In the genomic region with DNA sequence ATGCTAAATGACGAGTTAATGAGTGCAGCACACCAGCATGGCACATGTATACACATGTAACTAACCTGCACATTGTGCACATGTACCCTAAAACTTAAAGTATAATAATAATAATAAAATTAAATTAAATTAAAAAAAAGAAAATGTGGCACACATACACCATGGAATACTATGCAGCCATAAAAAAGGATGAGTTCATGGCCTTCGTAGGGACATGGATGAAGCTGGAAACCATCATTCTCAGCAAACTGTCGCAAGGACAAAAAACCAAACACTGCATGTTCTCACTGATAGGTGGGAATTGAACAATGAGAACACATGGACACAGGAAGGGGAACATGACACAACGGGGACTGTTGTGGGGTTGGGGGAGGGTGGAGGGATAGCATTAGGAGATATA, we compare ENCODE assay signal across 2 cellular contexts. TPM values are rescaled to one million over a fixed set of nuclear protein-coding genes. Genes with fewer than 3 reads are reported as not detected.
DNase-seq lines count a peak whose midpoint lies in the region; ATAC-seq, FAIRE-seq and TF ChIP-seq lines count a peak whose summit lies in the region.
"Not testable (repeated sequence)": the region's sequence is repeated elsewhere in the genome, so short reads cannot be mapped to it uniquely, and the experiment has no call there.

No MANE protein-coding gene starts in this region.

- not testable (repeated sequence) for TF ChIP-seq CTCF in K562 (IDR thresholded peaks at IDR 0.05 in 2 of 3, conservative IDR thresholded peaks at IDR 0.05 in 1 of 3; ENCODE audit: insufficient read depth in 2 of 3, low read depth in 1 of 3, low read length in 3 of 3); foreskin keratinocyte (conservative IDR thresholded peaks at IDR 0.05)

- WGBS in K562 (ENCODE audit: insufficient coverage, low coverage, missing lambda C conversion rate): 74% methylated on average over 4 of the region's 4 CpGs

- H3K27me3 ChIP-seq in K562 (ENCODE audit: control insufficient read depth in 2 of 2, insufficient read depth in 2 of 2, low read length in 2 of 2); foreskin keratinocyte: not testable (repeated sequence)

- H3K79me2 ChIP-seq in K562 (ENCODE audit: control insufficient read depth, insufficient read depth, low read length): peaks cover 24% of the 10 kb centered on the region

- not testable (repeated sequence) for BruUV-seq in K562 (replicated peaks; lab: Mats Ljungman, UMichigan)

- H3K36me3 ChIP-seq in K562 (ENCODE audit: control insufficient read depth, insufficient read depth, low read length): not testable (repeated sequence)

- not testable (repeated sequence) for TF ChIP-seq EP300 in K562 (IDR thresholded peaks at IDR 0.05; ENCODE audit: low read length)

- in situ Hi-C loops in K562 (cut with MboI): not testable (repeated sequence)

- H3K9me1 ChIP-seq in K562 (ENCODE audit: control insufficient read depth, insufficient read depth, low read length): not testable (repeated sequence)

- H3K9ac ChIP-seq in K562 (ENCODE audit: insufficient read depth in 1 of 2, low read depth in 2 of 2, low read length in 2 of 2): not testable (repeated sequence)

- not testable (repeated sequence) for H3K4me3 ChIP-seq in K562

- not testable (repeated sequence) for ATAC-seq in K562
- ATAC-seq in foreskin keratinocyte: peak; percentile 42

- not testable (repeated sequence) for FAIRE-seq in K562 (lab: Jason Lieb, UNC)

- not testable (repeated sequence) for TF ChIP-seq POLR2A in K562 (conservative IDR thresholded peaks at IDR 0.05)

- not testable (repeated sequence) for DNase-seq in K562 (ENCODE audit: extremely low read depth in 1 of 4, low spot score in 3 of 4); foreskin keratinocyte

- POLR2A ChIA-PET in K562 (lab: Yijun Ruan, JAX): interaction anchor here (2.1 kb wide), 1 partner anchor 10 kb away, joined by 19 read pairs; no protein-coding TSS in a partner anchor

- H3K27ac ChIP-seq in K562 (ENCODE audit: extremely low read depth, low read depth, low read length); foreskin keratinocyte: not testable (repeated sequence)

- CTCF ChIA-PET in K562 (lab: Yijun Ruan, JAX; ENCODE audit: low intra/inter-chr PET ratio): not testable (repeated sequence)

- H3K4me1 ChIP-seq in K562 (replicated peaks in 1 of 2; ENCODE audit: control insufficient read depth in 2 of 2, insufficient read depth in 2 of 2, low read length in 2 of 2): peaks cover 0 to 25% of the 10 kb centered on the region in 2 experiments; a peak in 3 of 5 replicates
- not testable (repeated sequence) for H3K4me1 ChIP-seq in foreskin keratinocyte

- H2AFZ ChIP-seq in K562 (ENCODE audit: low read depth, low read length): not testable (repeated sequence)

- H4K20me1 ChIP-seq in K562 (replicated peaks; ENCODE audit: control insufficient read depth, insufficient read depth, low read length): not testable (repeated sequence)

- not testable (repeated sequence) for TF ChIP-seq RAD21 in K562 (CRISPR knock-in tag; conservative IDR thresholded peaks at IDR 0.05 in 1 of 2, IDR thresholded peaks at IDR 0.05 in 1 of 2)

- H3K9me3 ChIP-seq in K562 (replicated peaks; ENCODE audit: control insufficient read depth, insufficient read depth, low read depth, low read length): not testable (repeated sequence)

- H3K4me2 ChIP-seq in K562 (ENCODE audit: insufficient read depth, low read length): not testable (repeated sequence)

- intact Hi-C loops in K562 (cut with micrococcal nuclease): not testable (repeated sequence)

TF ChIP-seq in K562, 482 proteins besides CTCF, POLR2A, EP300 and RAD21:
- TF ChIP-seq BCOR (IDR thresholded peaks at IDR 0.05) (peak; percentile 69), ZNF146 (CRISPR knock-in tag; IDR thresholded peaks at IDR 0.05; ENCODE audit: unreplicated experiment) (peak; percentile 89)

RNA-seq across cellular contexts. Expression of gene PDE3B, which starts 23.7 kb away (rescaled TPM):
- total RNA-seq in K562 (2011; cell fraction: chromatin; rRNA removed; ENCODE audit: low replicate concordance): 21.1 and 47.2 TPM in 2 replicates
- total RNA-seq in K562 (2011; cell fraction: nucleolus; rRNA removed): 12.0 and 15.7 TPM in 2 replicates
- total RNA-seq in K562 (2011; cell fraction: nucleoplasm; rRNA removed): 24.6 and 34.8 TPM in 2 replicates
- 12.2 and 13.8 TPM in 2 replicates for total RNA-seq in K562 (2014; rRNA removed)
- total RNA-seq in K562 (2014; rRNA removed; fragmentation: Illumina TruSeq; extraction: Trizol): 16.3 and 17.0 TPM in 2 replicates
- 20.9 and 22.5 TPM in 2 replicates for total RNA-seq in K562 (2015; rRNA removed; fragmentation: Illumina TruSeq; extraction: Trizol)
- total RNA-seq in K562 (2021): 15.1 and 15.8 TPM in 2 replicates
- polyA plus RNA-seq in K562 (2011; rRNA removed): 7.9 and 11.4 TPM in 2 replicates
- polyA plus RNA-seq in K562 (2011; cell fraction: cytosol; rRNA removed): 3.5 and 6.3 TPM in 2 replicates
- polyA plus RNA-seq in K562 (2011; cell fraction: nucleus; rRNA removed): 17.5 and 17.6 TPM in 2 replicates
- 9.8 and 10.0 TPM in 2 replicates for polyA plus RNA-seq in K562 (2012)
- polyA plus RNA-seq in K562 (2014; fragmentation: Illumina TruSeq; extraction: Trizol): 9.9 and 13.7 TPM in 2 replicates
- 1 to 10 TPM; 2.3 to 2.9 TPM for polyA plus RNA-seq in K562 (2014; fragmentation: Nextera tagmentation; extraction: Ambion mirVana)
- polyA plus RNA-seq in K562 (2014; rRNA removed): 7.5 and 7.8 TPM in 2 replicates
- polyA minus RNA-seq in K562 (2011; rRNA and poly(A)+ RNA removed): 21.1 and 26.2 TPM in 2 replicates
- polyA minus RNA-seq in K562 (2011; cell fraction: cytosol; rRNA and poly(A)+ RNA removed): 7.8 and 12.7 TPM in 2 replicates
- polyA minus RNA-seq in K562 (2011; cell fraction: nucleus; rRNA and poly(A)+ RNA removed): 31.1 and 33.1 TPM in 2 replicates
- under 0.01 and 0.03 TPM in 2 replicates for total RNA-seq in foreskin keratinocyte
- 0.01 TPM in 1 of 2 replicates, not detected in the other for polyA plus RNA-seq in foreskin keratinocyte

Comparison
In these comparisons a context has a peak if more than half of its experiments do, and no peak if none do; other contexts are left out.
1. RNA of gene PDE3B, which starts 23.7 kb away (total RNA-seq): 12.0 to 47.2 TPM in K562; under 0.01 to 0.03 TPM in foreskin keratinocyte; every median in the first group is over 10 times any median in the second.